ENCODE assay signal across 17 cellular contexts in the genomic region with DNA sequence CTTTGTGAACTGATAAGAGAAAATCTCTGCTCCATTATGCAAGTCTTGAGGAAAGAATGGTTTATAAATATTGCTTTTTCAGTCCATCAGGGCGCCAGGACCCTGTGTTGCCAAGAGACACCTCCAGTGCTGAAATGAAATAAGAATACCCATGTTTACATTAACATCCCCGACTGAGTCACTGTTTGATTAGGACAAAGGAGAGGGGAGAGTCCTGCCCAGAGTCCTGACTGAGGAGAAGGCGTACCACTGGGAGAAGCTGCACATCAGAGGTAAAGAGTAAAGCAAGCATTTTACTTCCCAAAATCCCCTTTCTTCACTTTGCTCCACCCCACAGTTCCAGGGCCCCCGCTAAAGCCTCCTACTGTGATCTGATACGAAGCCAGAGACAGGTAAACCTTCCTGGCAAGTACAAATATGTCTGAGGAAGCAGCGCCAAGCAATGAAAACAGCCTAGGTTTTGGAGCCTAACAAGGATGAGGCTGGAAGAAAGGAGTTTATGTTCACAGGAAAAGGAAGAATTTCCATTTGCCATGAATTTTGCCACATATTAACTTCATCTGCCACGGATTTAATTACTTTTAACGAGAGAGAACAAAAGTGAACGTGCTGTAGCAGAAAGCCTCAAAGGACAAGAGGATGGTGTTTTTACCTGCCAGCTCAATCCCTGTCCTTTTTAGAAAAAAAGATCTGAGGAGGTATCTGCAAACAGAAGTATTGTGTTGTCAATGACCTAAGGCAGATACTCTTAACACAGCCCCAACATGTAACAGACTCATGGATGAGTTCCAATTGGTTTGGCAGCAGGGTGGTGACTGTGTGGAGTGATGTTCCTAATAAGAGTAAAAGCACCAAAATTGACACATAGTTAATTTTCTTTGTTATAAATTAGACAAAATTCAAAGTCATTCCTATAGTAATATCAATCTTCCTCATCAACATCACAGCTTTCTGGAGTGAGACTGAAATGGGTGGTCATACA.
DNase-seq lines count a peak whose midpoint lies in the region; ATAC-seq, FAIRE-seq and TF ChIP-seq lines count a peak whose summit lies in the region.
"Had no signal": no experiment of that assay in that cellular context is flagged by ENCODE, and none has a peak within 500 bp of the region (broad histone marks: within the 10 kb centered on the region; RNA-seq: fewer than 3 reads in every experiment).

No MANE protein-coding gene starts in this region.

- no peak overlapping the region for H4K5ac ChIP-seq in H1 (ENCODE audit: insufficient read length, low read depth, low read length)

- H2BK12ac ChIP-seq in H1 (ENCODE audit: low read depth, low read length): no peak overlapping the region

- H3K27me3 ChIP-seq in H1 (replicated peaks in 1 of 4; ENCODE audit: control insufficient read depth in 3 of 4, extremely low read depth in 1 of 4, insufficient read depth in 3 of 4, low read length in 3 of 4) (peaks cover 0 to 2% (median 0%) of the 10 kb centered on the region in 4 experiments; a peak in 1 of 7 replicates), WERI-Rb-1 (ENCODE audit: insufficient read depth, low read depth, severe bottlenecking) (no peaks in the 10 kb centered on the region)
- H3K27me3 ChIP-seq: right atrium auricular region had no signal

- H2AFZ ChIP-seq in H1 (ENCODE audit: low read length): no peak overlapping the region
- H2AFZ ChIP-seq: GM23248 had no signal

- no peaks in the 10 kb centered on the region for H3K36me3 Mint-ChIP-seq in natural killer cell treated with Interleukin-12 subunit alpha and Interleukin-12 subunit beta and Interleukin-15 and Interleukin-18, amount 100 ng/mL, for 72 hours
- H3K36me3 Mint-ChIP-seq: activated CD4-positive, alpha-beta memory T cell treated with anti-CD3 and anti-CD28 coated beads for 36 hours had no signal

- H3K79me1 ChIP-seq in H1 (ENCODE audit: low read depth, low read length): no peaks in the 10 kb centered on the region

- no peak overlapping the region for H3K56ac ChIP-seq in H1 (replicated peaks; ENCODE audit: insufficient read length, low read depth, low read length)

- no peak for TF ChIP-seq POLR2A in H1 (IDR thresholded peaks at IDR 0.05; ENCODE audit: control extremely low read depth in 1 of 2, low read depth in 2 of 2, low read length in 2 of 2)

- no peaks in the 10 kb centered on the region for H3K9me3 Mint-ChIP-seq in natural killer cell treated with Interleukin-12 subunit alpha and Interleukin-12 subunit beta and Interleukin-15 and Interleukin-18, amount 100 ng/mL, for 72 hours
- H3K9me3 Mint-ChIP-seq: activated CD4-positive, alpha-beta memory T cell treated with anti-CD3 and anti-CD28 coated beads for 36 hours; activated naive CD4-positive, alpha-beta T cell treated with anti-CD3 and anti-CD28 coated beads for 36 hours had no signal

- ATAC-seq in activated CD4-positive, CD25-positive, alpha-beta regulatory T cell treated with anti-CD3 and anti-CD28 coated beads, Interleukin-2, amount 50 U/mL, for 24 hours: no peak
- no peak for ATAC-seq in natural killer cell treated with Interleukin-12 subunit alpha and Interleukin-12 subunit beta and Interleukin-15 and Interleukin-18, amount 100 ng/mL, for 72 hours
- ATAC-seq: Panc1; stimulated activated naive CD8-positive, alpha-beta T cell treated with anti-CD3 and anti-CD28 coated beads, Interleukin-15, Interleukin-2, amounts not matched to agents 100 U/mL and 50 U/mL, for 24 hours had no signal

- H3K4me2 ChIP-seq in H1 (ENCODE audit: insufficient read depth in 1 of 2, low read depth in 2 of 2, low read length in 2 of 2): peak overlapping the region; percentile 62 to 78

- H3K36me3 ChIP-seq in H1 (ENCODE audit: control insufficient read depth in 2 of 4, insufficient read depth in 4 of 4, low read length in 3 of 4) (no peaks in the 10 kb centered on the region), WERI-Rb-1 (no peaks in the 10 kb centered on the region)
- H3K36me3 ChIP-seq: right atrium auricular region had no signal

- H3K18ac ChIP-seq in H1 (ENCODE audit: extremely low read depth, low read length): no peak overlapping the region

- H3K27ac ChIP-seq in H1 (ENCODE audit: low read depth, low read length): no peak overlapping the region
- H3K27ac ChIP-seq in WERI-Rb-1: no peak overlapping the region
- H3K27ac ChIP-seq: GM23248, right atrium auricular region had no signal

- H4K20me1 ChIP-seq in H1 (replicated peaks in 1 of 2; ENCODE audit: control insufficient read depth in 1 of 2, insufficient read depth in 2 of 2, low read length in 2 of 2): no peaks in the 10 kb centered on the region

- FAIRE-seq in H1 (lab: Jason Lieb, UNC): peak; percentile 74
- FAIRE-seq: keratinocyte had no signal

- H2BK15ac ChIP-seq in H1 (ENCODE audit: low read length): no peak overlapping the region

- no peaks in the 10 kb centered on the region for H3K4me1 Mint-ChIP-seq in natural killer cell treated with Interleukin-12 subunit alpha and Interleukin-12 subunit beta and Interleukin-15 and Interleukin-18, amount 100 ng/mL, for 72 hours (ENCODE audit: low read depth in 2 of 2)

- H3K4me3 ChIP-seq in H1 (ENCODE audit: extremely low read depth in 1 of 4, insufficient read depth in 2 of 4, low read depth in 3 of 4, low read length in 4 of 4) (peak overlapping the region in 1 of 4 experiments; percentile 41; a peak in 3 of 8 replicates), WERI-Rb-1 (ENCODE audit: low read depth, low read length) (no peak overlapping the region)
- H3K4me3 ChIP-seq: GM23248, right atrium auricular region had no signal

- 21% methylated on average over 9 of the region's 9 CpGs; no CpG with 5 or more reads in 1 of the 2 experiments for WGBS in H1 (ENCODE audit: extremely low coverage in 1 of 2, insufficient coverage in 1 of 2, insufficient read length in 1 of 2, insufficient replicate concordance in 2 of 2, low coverage in 1 of 2, low lambda C conversion rate in 2 of 2, missing lambda C conversion rate in 1 of 2), 2 experiments

- no peak overlapping the region for H4K91ac ChIP-seq in H1 (replicated peaks; ENCODE audit: insufficient read length, low read length)

- H2BK20ac ChIP-seq in H1 (ENCODE audit: low read length): no peak overlapping the region

- no peak overlapping the region for H2BK5ac ChIP-seq in H1 (ENCODE audit: low read depth, low read length)

- H3K27ac Mint-ChIP-seq in natural killer cell treated with Interleukin-12 subunit alpha and Interleukin-12 subunit beta and Interleukin-15 and Interleukin-18, amount 100 ng/mL, for 72 hours: no peak overlapping the region
- H3K27ac Mint-ChIP-seq: activated CD4-positive, alpha-beta memory T cell treated with anti-CD3 and anti-CD28 coated beads for 36 hours; activated naive CD4-positive, alpha-beta T cell treated with anti-CD3 and anti-CD28 coated beads for 36 hours had no signal

- no peak; a peak in 1 of 4 replicates for TF ChIP-seq RAD21 in H1 (IDR thresholded peaks at IDR 0.05 in 1 of 2, conservative IDR thresholded peaks at IDR 0.05 in 1 of 2; ENCODE audit: low read depth in 2 of 2, low read length in 2 of 2)

- no peaks in the 10 kb centered on the region for H3K79me2 ChIP-seq in H1 (ENCODE audit: control insufficient read depth in 1 of 2, insufficient read depth in 2 of 2, low read length in 2 of 2)

- H3K4ac ChIP-seq in H1 (replicated peaks; ENCODE audit: insufficient read length, low read depth, low read length): no peak overlapping the region

- CTCF ChIA-PET in H1 (lab: Charles Lee; ENCODE audit: partially characterized antibody): no interaction called here

- H3K23ac ChIP-seq in H1 (ENCODE audit: insufficient read length): no peak overlapping the region

- peaks cover 2 to 11% (median 6%) of the 10 kb centered on the region in 4 experiments; a peak in 4 of 7 replicates for H3K4me1 ChIP-seq in H1 (replicated peaks in 1 of 4; ENCODE audit: control insufficient read depth in 3 of 4, insufficient read depth in 4 of 4, low read length in 3 of 4)
- H3K4me1 ChIP-seq: right atrium auricular region had no signal

- H3K9ac ChIP-seq in H1 (replicated peaks in 1 of 4; ENCODE audit: extremely low read depth in 1 of 4, low read depth in 3 of 4, low read length in 3 of 4): no peak overlapping the region
- H3K9ac ChIP-seq: GM23248 had no signal

- no peak overlapping the region for H3K14ac ChIP-seq in H1 (ENCODE audit: insufficient read length)

- peaks cover 6 to 13% of the 10 kb centered on the region in 2 donors for H3K27me3 Mint-ChIP-seq in natural killer cell treated with Interleukin-12 subunit alpha and Interleukin-12 subunit beta and Interleukin-15 and Interleukin-18, amount 100 ng/mL, for 72 hours

- H3K9me3 ChIP-seq in H1 (ENCODE audit: insufficient read depth in 2 of 2, low read depth in 1 of 2, low read length in 1 of 2) (no peaks in the 10 kb centered on the region), WERI-Rb-1 (ENCODE audit: severe bottlenecking) (no peaks in the 10 kb centered on the region)
- H3K9me3 ChIP-seq: right atrium auricular region had no signal

- TF ChIP-seq CTCF in H1 (IDR thresholded peaks at IDR 0.05; ENCODE audit: control extremely low read depth in 1 of 3, insufficient read depth in 1 of 3, low read depth in 1 of 3, low read length in 3 of 3) (no peak), WERI-Rb-1 (IDR thresholded peaks at IDR 0.05; ENCODE audit: low read depth, low read length) (no peak)

- peak overlapping the region; percentile 26 for H2BK120ac ChIP-seq in H1 (replicated peaks; ENCODE audit: low read depth, low read length)

- peak; percentile 80 for DNase-seq in COR-L47 (lab: John Stamatoyannopoulos, UW)
- peak; percentile 18 for DNase-seq in HT-29 (ENCODE audit: low spot score)
- peak; percentile 45 for DNase-seq in NCI-H460 (ENCODE audit: extremely low read depth, low read depth)
- DNase-seq in H1 (ENCODE audit: low read depth in 1 of 2, low spot score in 2 of 2): peak; percentile 17 to 48
- no peak for DNase-seq in WERI-Rb-1
- no peak for DNase-seq in RKO (ENCODE audit: low spot score)
- no peak for DNase-seq in natural killer cell treated with Interleukin-12 subunit alpha and Interleukin-12 subunit beta and Interleukin-15 and Interleukin-18, amount 100 ng/mL, for 72 hours (ENCODE audit: low spot score)
- DNase-seq: activated CD4-positive, alpha-beta memory T cell treated with anti-CD3 and anti-CD28 coated beads for 36 hours; activated naive CD4-positive, alpha-beta T cell treated with anti-CD3 and anti-CD28 coated beads for 36 hours; cortex of kidney; GM23248; NCI-H1694; stimulated activated naive CD8-positive, alpha-beta T cell treated with anti-CD3 and anti-CD28 coated beads, Interleukin-15, Interleukin-2, amounts not matched to agents 100 U/mL and 50 U/mL, for 24 hours had no signal

- H4K8ac ChIP-seq in H1 (ENCODE audit: extremely low read depth, insufficient read depth, low read length): no peak overlapping the region

- POLR2A ChIA-PET in H1 (lab: Charles Lee; ENCODE audit: partially characterized antibody): interaction anchor here (1.0 kb wide), 1 partner anchor 10 kb away, joined by 3 read pairs; no protein-coding TSS in a partner anchor

- no peak overlapping the region for H3K4me3 Mint-ChIP-seq in natural killer cell treated with Interleukin-12 subunit alpha and Interleukin-12 subunit beta and Interleukin-15 and Interleukin-18, amount 100 ng/mL, for 72 hours
- H3K4me3 Mint-ChIP-seq: activated CD4-positive, alpha-beta memory T cell treated with anti-CD3 and anti-CD28 coated beads for 36 hours; activated naive CD4-positive, alpha-beta T cell treated with anti-CD3 and anti-CD28 coated beads for 36 hours had no signal

- TF ChIP-seq EP300 in H1 (IDR thresholded peaks at IDR 0.05; ENCODE audit: borderline replicate concordance in 1 of 2, low read depth in 2 of 2, low read length in 2 of 2): peak in 1 of 2 experiments; percentile 16; a peak in 1 of 3 replicates

- H3K23me2 ChIP-seq in H1 (ENCODE audit: low read depth, low read length): no peaks in the 10 kb centered on the region; the same call in 1 of the 2 replicates

- no peak overlapping the region for H2AK5ac ChIP-seq in H1 (ENCODE audit: low read depth, low read length)

Comparison
In these comparisons a context has a peak if more than half of its experiments do, and no peak if none do; other contexts are left out.
1. DNase-seq: peak in COR-L47 (single experiment), HT-29 (single experiment), NCI-H460 (single experiment) and H1 (2 of 2); none in WERI-Rb-1 (single experiment), RKO (single experiment) and natural killer cell treated with Interleukin-12 subunit alpha and Interleukin-12 subunit beta and Interleukin-15 and Interleukin-18, amount 100 ng/mL, for 72 hours (single experiment).